Comparison of ENCODE assay signal across 1 cellular context in the genomic region with DNA sequence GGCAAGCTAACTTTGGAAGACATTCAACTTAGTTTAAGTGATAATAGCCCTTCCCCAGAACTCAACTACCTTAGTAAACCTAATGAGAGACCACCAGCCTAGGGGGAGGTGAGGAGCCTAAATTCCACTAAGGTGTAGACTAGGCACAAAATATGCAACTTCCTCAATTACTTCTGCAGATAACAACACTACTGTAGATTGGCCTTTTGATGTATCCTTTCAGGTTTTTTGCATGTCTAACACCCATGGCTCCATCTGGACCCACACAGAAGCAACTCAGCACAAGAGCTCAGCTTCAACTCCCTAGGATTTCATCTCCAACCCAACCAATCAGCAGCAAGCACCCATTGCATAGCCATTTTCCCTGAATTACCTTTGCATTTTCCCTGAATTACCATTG.
TF ChIP-seq lines count a peak whose summit lies in the region.

No MANE protein-coding gene starts in this region.

TF ChIP-seq in GM23338, 12 proteins besides CTCF, POLR2A, EP300 and RAD21:
- TF ChIP-seq, protein P1, sequence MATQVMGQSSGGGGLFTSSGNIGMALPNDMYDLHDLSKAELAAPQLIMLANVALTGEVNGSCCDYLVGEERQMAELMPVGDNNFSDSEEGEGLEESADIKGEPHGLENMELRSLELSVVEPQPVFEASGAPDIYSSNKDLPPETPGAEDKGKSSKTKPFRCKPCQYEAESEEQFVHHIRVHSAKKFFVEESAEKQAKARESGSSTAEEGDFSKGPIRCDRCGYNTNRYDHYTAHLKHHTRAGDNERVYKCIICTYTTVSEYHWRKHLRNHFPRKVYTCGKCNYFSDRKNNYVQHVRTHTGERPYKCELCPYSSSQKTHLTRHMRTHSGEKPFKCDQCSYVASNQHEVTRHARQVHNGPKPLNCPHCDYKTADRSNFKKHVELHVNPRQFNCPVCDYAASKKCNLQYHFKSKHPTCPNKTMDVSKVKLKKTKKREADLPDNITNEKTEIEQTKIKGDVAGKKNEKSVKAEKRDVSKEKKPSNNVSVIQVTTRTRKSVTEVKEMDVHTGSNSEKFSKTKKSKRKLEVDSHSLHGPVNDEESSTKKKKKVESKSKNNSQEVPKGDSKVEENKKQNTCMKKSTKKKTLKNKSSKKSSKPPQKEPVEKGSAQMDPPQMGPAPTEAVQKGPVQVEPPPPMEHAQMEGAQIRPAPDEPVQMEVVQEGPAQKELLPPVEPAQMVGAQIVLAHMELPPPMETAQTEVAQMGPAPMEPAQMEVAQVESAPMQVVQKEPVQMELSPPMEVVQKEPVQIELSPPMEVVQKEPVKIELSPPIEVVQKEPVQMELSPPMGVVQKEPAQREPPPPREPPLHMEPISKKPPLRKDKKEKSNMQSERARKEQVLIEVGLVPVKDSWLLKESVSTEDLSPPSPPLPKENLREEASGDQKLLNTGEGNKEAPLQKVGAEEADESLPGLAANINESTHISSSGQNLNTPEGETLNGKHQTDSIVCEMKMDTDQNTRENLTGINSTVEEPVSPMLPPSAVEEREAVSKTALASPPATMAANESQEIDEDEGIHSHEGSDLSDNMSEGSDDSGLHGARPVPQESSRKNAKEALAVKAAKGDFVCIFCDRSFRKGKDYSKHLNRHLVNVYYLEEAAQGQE (IDR thresholded peaks at IDR 0.05; ENCODE audit: unreplicated experiment), result no peak
- TF ChIP-seq ZNF114 (CRISPR knock-in tag; IDR thresholded peaks at IDR 0.05), result no peak
